In genomic region chr2:26469092-26469710, GRCh38 we compare ENCODE assay signal across 8 cellular contexts. TPM values are rescaled to one million over a fixed set of nuclear protein-coding genes. Genes with fewer than 3 reads are reported as not detected.
DNase-seq lines count a peak whose midpoint lies in the region; ATAC-seq and TF ChIP-seq lines count a peak whose summit lies in the region.

No MANE protein-coding gene starts in this region.

- no peak overlapping the region for H3K27ac Mint-ChIP-seq in effector memory CD8-positive, alpha-beta T cell
- H3K27ac Mint-ChIP-seq in neural crest cell (ENCODE audit: unreplicated experiment): no peak overlapping the region

- WGBS in SK-N-SH (ENCODE audit: low lambda C conversion rate): 24% methylated on average over 5 of the region's 5 CpGs
- 15 to 18% methylated on average over 5 of the region's 5 CpGs for WGBS in sigmoid colon, 2 donors

- TF ChIP-seq CTCF in SK-N-SH (IDR thresholded peaks at IDR 0.05) (peak; percentile 79), WI38 (IDR thresholded peaks at IDR 0.05; ENCODE audit: low read depth, low read length) (peak; percentile 66), neural crest cell (conservative IDR thresholded peaks at IDR 0.05) (peak; percentile 83), sigmoid colon (IDR thresholded peaks at IDR 0.05) (peak in 2 of 4 experiments; percentile 25)

- no peak overlapping the region for H2AFZ ChIP-seq in SK-N-SH (ENCODE audit: low read depth)

- CTCF ChIA-PET in SK-N-SH (lab: Yijun Ruan, JAX): interaction anchor here (0.7 to 2.8 kb wide), 20 partner anchors 10 to 478 kb away, joined by 3 to 18 read pairs (median 4); partner anchors contain the start of genes ADGRF3 and CENPA

- intact Hi-C loops in sigmoid colon (cut with DNase I): no loop called here

- H3K36me3 ChIP-seq in SK-N-SH (replicated peaks in 1 of 2; ENCODE audit: control insufficient read depth in 1 of 2, insufficient read depth in 2 of 2, low read length in 1 of 2) (no peaks in the 10 kb centered on the region), sigmoid colon (no peaks in the 10 kb centered on the region)

- no peak for ATAC-seq in SK-N-SH treated with all-trans-retinoic acid at 6 μM for 48 hours
- ATAC-seq in effector memory CD8-positive, alpha-beta T cell (replicated peaks): no peak

- no peaks in the 10 kb centered on the region for H3K4me1 ChIP-seq in SK-N-SH (ENCODE audit: control insufficient read depth in 1 of 2, insufficient read depth in 2 of 2, low read depth in 1 of 2, low read length in 1 of 2)
- H3K4me1 ChIP-seq in sigmoid colon: no peaks in the 10 kb centered on the region

- DNase-seq in SK-N-SH (peak; percentile 83), NCI-H187 (lab: John Stamatoyannopoulos, UW) (peak; percentile 61 to 72), neural crest cell (ENCODE audit: low read depth, low spot score) (peak; percentile 60), NCI-H1436 treated with DMSO at 0.1 percent for 48 hours (lab: John Stamatoyannopoulos, UW) (no peak), sigmoid colon (no peak)
- peak in 2 of 3 experiments; percentile 9 to 24 for DNase-seq in effector memory CD8-positive, alpha-beta T cell

- no peak overlapping the region for H3K4me3 Mint-ChIP-seq in effector memory CD8-positive, alpha-beta T cell
- H3K4me3 Mint-ChIP-seq in neural crest cell: no peak overlapping the region

- no peaks in the 10 kb centered on the region for H3K27me3 Mint-ChIP-seq in effector memory CD8-positive, alpha-beta T cell
- no peaks in the 10 kb centered on the region for H3K27me3 Mint-ChIP-seq in neural crest cell (ENCODE audit: low read depth)

- H3K27me3 ChIP-seq in SK-N-SH (ENCODE audit: insufficient read depth) (no peaks in the 10 kb centered on the region), sigmoid colon (no peaks in the 10 kb centered on the region)

- H3K4me3 ChIP-seq in SK-N-SH (ENCODE audit: low read depth in 2 of 2, low read length in 1 of 2): peak overlapping the region in 1 of 2 experiments; percentile 31; a peak in 2 of 4 replicates
- no peak overlapping the region for H3K4me3 ChIP-seq in WI38 (ENCODE audit: low read depth, low read length)
- no peak overlapping the region for H3K4me3 ChIP-seq in sigmoid colon

- H3K79me2 ChIP-seq in SK-N-SH (ENCODE audit: insufficient read depth): no peaks in the 10 kb centered on the region

- POLR2A ChIA-PET in SK-N-SH (lab: Yijun Ruan, JAX): no interaction called here

- no peak for TF ChIP-seq EP300 in SK-N-SH (IDR thresholded peaks at IDR 0.05; ENCODE audit: borderline replicate concordance in 1 of 2, low read depth in 1 of 2, low read length in 1 of 2)
- no peak for TF ChIP-seq EP300 in sigmoid colon (IDR thresholded peaks at IDR 0.05)

- H3K9me2 ChIP-seq in SK-N-SH: no peaks in the 10 kb centered on the region

- peaks cover 0 to 15% of the 10 kb centered on the region in 2 donors for H3K9me3 Mint-ChIP-seq in effector memory CD8-positive, alpha-beta T cell
- H3K9me3 Mint-ChIP-seq in neural crest cell: peaks cover 7% of the 10 kb centered on the region

- no peak overlapping the region for H3K9ac ChIP-seq in SK-N-SH

- H3K27ac ChIP-seq in SK-N-SH (ENCODE audit: low read depth in 2 of 2, low read length in 1 of 2) (no peak overlapping the region), sigmoid colon (no peak overlapping the region)

- H3K9me3 ChIP-seq in SK-N-SH: no peaks in the 10 kb centered on the region
- H3K9me3 ChIP-seq in sigmoid colon: peaks cover 0 to 4% (median 2%) of the 10 kb centered on the region in 4 donors

- H3F3A ChIP-seq in SK-N-SH (replicated peaks; ENCODE audit: insufficient read depth): peaks cover 4% of the 10 kb centered on the region

- TF ChIP-seq POLR2A in sigmoid colon (IDR thresholded peaks at IDR 0.05): no peak

- no peaks in the 10 kb centered on the region for H3K36me3 Mint-ChIP-seq in effector memory CD8-positive, alpha-beta T cell (ENCODE audit: insufficient read depth)
- H3K36me3 Mint-ChIP-seq in neural crest cell (ENCODE audit: low read depth): no peaks in the 10 kb centered on the region

- TF ChIP-seq RAD21 in SK-N-SH (IDR thresholded peaks at IDR 0.05; ENCODE audit: low read length): peak; percentile 79

- no peaks in the 10 kb centered on the region for H3K4me1 Mint-ChIP-seq in effector memory CD8-positive, alpha-beta T cell (ENCODE audit: low read depth in 2 of 2)
- H3K4me1 Mint-ChIP-seq in neural crest cell: no peaks in the 10 kb centered on the region

- H4K20me1 ChIP-seq in SK-N-SH (ENCODE audit: insufficient read depth): no peaks in the 10 kb centered on the region

- no peak overlapping the region for H3K4me2 ChIP-seq in SK-N-SH

TF ChIP-seq in SK-N-SH, 30 proteins besides CTCF, POLR2A, EP300 and RAD21:
- TF ChIP-seq POLR2AphosphoS5 (IDR thresholded peaks at IDR 0.05; ENCODE audit: low read depth, low read length): no peak
- no peak for TF ChIP-seq RFX5 (IDR thresholded peaks at IDR 0.05; ENCODE audit: low read length)
- peak; percentile 55 for TF ChIP-seq SMC3 (IDR thresholded peaks at IDR 0.05; ENCODE audit: low read depth, low read length)
- TF ChIP-seq, protein P1, sequence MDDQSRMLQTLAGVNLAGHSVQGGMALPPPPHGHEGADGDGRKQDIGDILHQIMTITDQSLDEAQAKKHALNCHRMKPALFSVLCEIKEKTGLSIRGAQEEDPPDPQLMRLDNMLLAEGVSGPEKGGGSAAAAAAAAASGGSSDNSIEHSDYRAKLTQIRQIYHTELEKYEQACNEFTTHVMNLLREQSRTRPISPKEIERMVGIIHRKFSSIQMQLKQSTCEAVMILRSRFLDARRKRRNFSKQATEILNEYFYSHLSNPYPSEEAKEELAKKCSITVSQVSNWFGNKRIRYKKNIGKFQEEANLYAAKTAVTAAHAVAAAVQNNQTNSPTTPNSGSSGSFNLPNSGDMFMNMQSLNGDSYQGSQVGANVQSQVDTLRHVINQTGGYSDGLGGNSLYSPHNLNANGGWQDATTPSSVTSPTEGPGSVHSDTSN (IDR thresholded peaks at IDR 0.05): no peak

TF ChIP-seq in SK-N-SH treated with all-trans-retinoic acid at 6 μM for 48 hours, 23 proteins besides CTCF, POLR2A, EP300 and RAD21 (continues in another document):
- TF ChIP-seq ARNTL (CRISPR knock-in tag; IDR thresholded peaks at IDR 0.05; ENCODE audit: borderline replicate concordance, low read depth): no peak
- TF ChIP-seq, protein P2, sequence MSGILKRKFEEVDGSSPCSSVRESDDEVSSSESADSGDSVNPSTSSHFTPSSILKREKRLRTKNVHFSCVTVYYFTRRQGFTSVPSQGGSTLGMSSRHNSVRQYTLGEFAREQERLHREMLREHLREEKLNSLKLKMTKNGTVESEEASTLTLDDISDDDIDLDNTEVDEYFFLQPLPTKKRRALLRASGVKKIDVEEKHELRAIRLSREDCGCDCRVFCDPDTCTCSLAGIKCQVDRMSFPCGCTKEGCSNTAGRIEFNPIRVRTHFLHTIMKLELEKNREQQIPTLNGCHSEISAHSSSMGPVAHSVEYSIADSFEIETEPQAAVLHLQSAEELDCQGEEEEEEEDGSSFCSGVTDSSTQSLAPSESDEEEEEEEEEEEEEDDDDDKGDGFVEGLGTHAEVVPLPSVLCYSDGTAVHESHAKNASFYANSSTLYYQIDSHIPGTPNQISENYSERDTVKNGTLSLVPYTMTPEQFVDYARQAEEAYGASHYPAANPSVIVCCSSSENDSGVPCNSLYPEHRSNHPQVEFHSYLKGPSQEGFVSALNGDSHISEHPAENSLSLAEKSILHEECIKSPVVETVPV (CRISPR knock-in tag; IDR thresholded peaks at IDR 0.05): no peak
- no peak for TF ChIP-seq TSHZ2 (CRISPR knock-in tag; IDR thresholded peaks at IDR 0.05)
- TF ChIP-seq OSR1 (CRISPR knock-in tag; IDR thresholded peaks at IDR 0.05): no peak
- no peak for TF ChIP-seq PPARA (CRISPR knock-in tag; IDR thresholded peaks at IDR 0.05; ENCODE audit: borderline replicate concordance)
- TF ChIP-seq, protein P3, sequence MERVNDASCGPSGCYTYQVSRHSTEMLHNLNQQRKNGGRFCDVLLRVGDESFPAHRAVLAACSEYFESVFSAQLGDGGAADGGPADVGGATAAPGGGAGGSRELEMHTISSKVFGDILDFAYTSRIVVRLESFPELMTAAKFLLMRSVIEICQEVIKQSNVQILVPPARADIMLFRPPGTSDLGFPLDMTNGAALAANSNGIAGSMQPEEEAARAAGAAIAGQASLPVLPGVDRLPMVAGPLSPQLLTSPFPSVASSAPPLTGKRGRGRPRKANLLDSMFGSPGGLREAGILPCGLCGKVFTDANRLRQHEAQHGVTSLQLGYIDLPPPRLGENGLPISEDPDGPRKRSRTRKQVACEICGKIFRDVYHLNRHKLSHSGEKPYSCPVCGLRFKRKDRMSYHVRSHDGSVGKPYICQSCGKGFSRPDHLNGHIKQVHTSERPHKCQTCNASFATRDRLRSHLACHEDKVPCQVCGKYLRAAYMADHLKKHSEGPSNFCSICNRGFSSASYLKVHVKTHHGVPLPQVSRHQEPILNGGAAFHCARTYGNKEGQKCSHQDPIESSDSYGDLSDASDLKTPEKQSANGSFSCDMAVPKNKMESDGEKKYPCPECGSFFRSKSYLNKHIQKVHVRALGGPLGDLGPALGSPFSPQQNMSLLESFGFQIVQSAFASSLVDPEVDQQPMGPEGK (CRISPR knock-in tag; IDR thresholded peaks at IDR 0.05; ENCODE audit: borderline replicate concordance): no peak

RNA-seq across cellular contexts. Expression of gene OTOF, which starts 8.7 kb away (rescaled TPM):
- not detected in 2 replicates for polyA plus RNA-seq in SK-N-SH (2012; rRNA removed)
- polyA plus RNA-seq in SK-N-SH (2012; cell fraction: cytosol; rRNA removed): 0.01 TPM in 1 of 2 replicates, not detected in the other
- polyA plus RNA-seq in SK-N-SH (2012; cell fraction: nucleus; rRNA removed): 0.01 TPM in 2 replicates
- 0.07 and 0.19 TPM in 2 replicates for total RNA-seq in neural crest cell
- total RNA-seq in sigmoid colon: under 1 TPM in 1 of 4 donors, not detected in 3; 0.71 TPM
- under 1 TPM in 1 of 3 donors, not detected in 2; 0.32 TPM for polyA plus RNA-seq in sigmoid colon

Comparison
In these comparisons a context has a peak if more than half of its experiments do, and no peak if none do; other contexts are left out.
1. DNase-seq: peak in SK-N-SH (single experiment), NCI-H187 (2 of 2), effector memory CD8-positive, alpha-beta T cell (2 of 3) and neural crest cell (single experiment); none in NCI-H1436 treated with DMSO at 0.1 percent for 48 hours (single experiment) and sigmoid colon (single experiment).